30 cellular contexts compared by ENCODE assay signal in the genomic region with DNA sequence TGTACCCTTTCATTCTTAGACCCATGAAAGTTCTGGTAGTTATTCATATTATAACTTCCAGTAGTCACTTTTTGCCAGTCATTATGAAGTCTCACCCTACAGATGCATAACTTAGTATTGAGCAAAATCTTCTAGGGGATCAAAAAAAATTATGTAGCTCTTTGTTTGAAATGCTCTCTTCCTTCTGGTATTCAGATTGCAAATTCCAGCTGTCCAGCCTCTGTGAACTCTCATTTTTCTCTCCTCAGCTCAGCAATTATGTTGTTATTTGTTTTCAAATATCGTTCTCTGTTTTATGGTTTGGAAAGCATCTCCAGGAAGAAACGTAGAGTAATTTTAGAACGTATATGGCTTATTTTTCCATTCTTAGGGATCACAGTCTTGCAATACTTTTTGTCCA.
A peak's percentile ranks its signal among the peaks of the same experiment; 100 is the strongest.
DNase-seq lines count a peak whose midpoint lies in the region; ATAC-seq, FAIRE-seq and TF ChIP-seq lines count a peak whose summit lies in the region.
"Had no signal": no experiment of that assay in that cellular context is flagged by ENCODE, and none has a peak within 500 bp of the region (broad histone marks: within the 10 kb centered on the region; RNA-seq: fewer than 3 reads in every experiment).

No MANE protein-coding gene starts in this region.

- CTCF ChIA-PET in A549 (lab: Yijun Ruan, JAX) = no interaction called here

- in situ Hi-C loops in GM23248 (cut with MboI) = no loop called here

- no peak for FAIRE-seq in A549 (lab: Jason Lieb, UNC)
- FAIRE-seq: GM12892 had no signal

- H4K20me1 ChIP-seq in GM23248 (ENCODE audit: insufficient read depth) (no peaks in the 10 kb centered on the region), MM.1S (ENCODE audit: insufficient read depth, low read length) (no peaks in the 10 kb centered on the region)
- H4K20me1 ChIP-seq: BLaER1 had no signal

- H3K4me1 ChIP-seq in A549 (no peaks in the 10 kb centered on the region), GM23248 (ENCODE audit: insufficient read depth) (peaks cover 33% of the 10 kb centered on the region), MM.1S (ENCODE audit: low read length) (no peaks in the 10 kb centered on the region), spleen (no peaks in the 10 kb centered on the region)
- H3K4me1 ChIP-seq: lower lobe of right lung, psoas muscle had no signal

- POLR2A ChIA-PET in A549 (lab: Yijun Ruan, JAX) = no interaction called here

- ATAC-seq in A549 = no peak
- ATAC-seq: lower lobe of right lung, psoas muscle had no signal

- peaks cover 5% of the 10 kb centered on the region; the same call in 1 of the 2 replicates for H3F3A ChIP-seq in GM23248 (ENCODE audit: insufficient read depth)
- H3F3A ChIP-seq in MM.1S (ENCODE audit: insufficient read depth, low read length) = no peaks in the 10 kb centered on the region

- H3K9ac ChIP-seq in GM23248 = peak overlapping the region; percentile 14; the same call in 1 of the 2 replicates
- no peak overlapping the region for H3K9ac ChIP-seq in MM.1S (ENCODE audit: low read length)
- H3K9ac ChIP-seq: BLaER1, SK-N-SH had no signal

- H3K27me3 ChIP-seq in GM23248 (replicated peaks; ENCODE audit: insufficient read depth) = no peaks in the 10 kb centered on the region
- no peaks in the 10 kb centered on the region for H3K27me3 ChIP-seq in MM.1S (replicated peaks; ENCODE audit: insufficient read depth, low read length)
- no peaks in the 10 kb centered on the region for H3K27me3 ChIP-seq in spleen (replicated peaks in 1 of 7)
- H3K27me3 ChIP-seq: BLaER1, neutrophil had no signal

- H3K9me3 ChIP-seq in A549 (no peaks in the 10 kb centered on the region), GM23248 (ENCODE audit: low read depth) (no peaks in the 10 kb centered on the region), MM.1S (replicated peaks; ENCODE audit: insufficient read depth, low read length) (no peaks in the 10 kb centered on the region), spleen (no peaks in the 10 kb centered on the region)
- H3K9me3 ChIP-seq: BLaER1, lower lobe of right lung, neutrophil, psoas muscle, SK-N-SH had no signal

- no peaks in the 10 kb centered on the region for H3K9me2 ChIP-seq in GM23248 (ENCODE audit: insufficient read depth)
- H3K9me2 ChIP-seq in MM.1S (replicated peaks; ENCODE audit: insufficient read depth, low read length) = no peaks in the 10 kb centered on the region
- H3K9me2 ChIP-seq: SK-N-SH had no signal

- H3K36me3 ChIP-seq in GM23248 (ENCODE audit: low read depth) (no peaks in the 10 kb centered on the region), MM.1S (replicated peaks; ENCODE audit: insufficient read depth, low read length) (no peaks in the 10 kb centered on the region), spleen (no peaks in the 10 kb centered on the region)
- H3K36me3 ChIP-seq: BLaER1, lower lobe of right lung, neutrophil had no signal

- 83% methylated on average over 3 of the region's 3 CpGs for WGBS in A549 (ENCODE audit: missing lambda C conversion rate)
- 51 to 58% methylated on average over 3 of the region's 3 CpGs for WGBS in GM23248 (ENCODE audit: low coverage in 1 of 2, low lambda C conversion rate in 2 of 2, missing lambda C conversion rate in 2 of 2), 2 experiments
- 75 to 88% (median 83%) methylated on average over 3 of the region's 3 CpGs for WGBS in spleen, 5 donors

- H2AFZ ChIP-seq in GM23248 (peak overlapping the region; percentile 73), MM.1S (ENCODE audit: low read length) (no peak overlapping the region)

- no peak for TF ChIP-seq EP300 in A549 (IDR thresholded peaks at IDR 0.05)

- no peak for TF ChIP-seq RAD21 in A549 (conservative IDR thresholded peaks at IDR 0.05 in 1 of 2, IDR thresholded peaks at IDR 0.05 in 1 of 2)

- H3K79me2 ChIP-seq in GM23248 (ENCODE audit: insufficient read depth) = no peaks in the 10 kb centered on the region
- H3K79me2 ChIP-seq in MM.1S (ENCODE audit: low read length) = no peaks in the 10 kb centered on the region

- no peak overlapping the region for H3K4me3 ChIP-seq in A549
- no peak overlapping the region for H3K4me3 ChIP-seq in GM23248
- no peak overlapping the region for H3K4me3 ChIP-seq in MM.1S (ENCODE audit: low read length)
- no peak overlapping the region for H3K4me3 ChIP-seq in spleen
- H3K4me3 ChIP-seq: BLaER1, lower lobe of right lung, psoas muscle, skin epidermis had no signal

- TF ChIP-seq POLR2A in A549 (IDR thresholded peaks at IDR 0.05; ENCODE audit: low read length) = no peak
- no peak for TF ChIP-seq POLR2A in spleen (IDR thresholded peaks at IDR 0.05)

- H3K27ac ChIP-seq in A549 (no peak overlapping the region), GM23248 (peak overlapping the region; percentile 59), MM.1S (ENCODE audit: low read length) (no peak overlapping the region), spleen (no peak overlapping the region)
- H3K27ac ChIP-seq: BLaER1, epithelial cell of prostate, HL-60, lower lobe of right lung, neutrophil, psoas muscle, RWPE1, skin epidermis, VCaP had no signal

- no peak for TF ChIP-seq CTCF in A549 (IDR thresholded peaks at IDR 0.05)
- TF ChIP-seq CTCF in MM.1S (IDR thresholded peaks at IDR 0.05; ENCODE audit: low read length) = no peak
- TF ChIP-seq CTCF in spleen (IDR thresholded peaks at IDR 0.05 in 8 of 11, conservative IDR thresholded peaks at IDR 0.05 in 3 of 11) = no peak

- no peak for DNase-seq in A549 (ENCODE audit: low read depth in 1 of 2, low spot score in 1 of 2)
- DNase-seq in GM23248 = peak; percentile 43
- peak; percentile 54 for DNase-seq in dedifferentiated amniotic fluid mesenchymal stem cell (ENCODE audit: extremely low spot score)
- peak; percentile 24 for DNase-seq in kidney tubule cell (ENCODE audit: low spot score)
- DNase-seq in MM.1S = no peak
- DNase-seq in stimulated activated CD4-positive, alpha-beta T cell treated with anti-CD3 and anti-CD28 coated beads, Interleukin-4, amount 100 ng/mL, for 1 hour = no peak
- DNase-seq in SW 1271 (lab: John Stamatoyannopoulos, UW) = no peak
- no peak for DNase-seq in spleen
- DNase-seq: activated CD4-positive, alpha-beta T cell treated with anti-CD3 and anti-CD28 coated beads, Interleukin-2, amount 10 ng/mL, durations not matched to agents 7 days and 5 days; activated naive CD4-positive, alpha-beta T cell treated with anti-CD3 and anti-CD28 coated beads for 36 hours; anterior cingulate cortex; caudate nucleus; COR-L47; DND-41; H9; islet precursor cell; lower lobe of right lung; NCI-H1417 treated with DMSO at 0.1 percent for 48 hours; NCI-H446; psoas muscle; SK-N-SH; stimulated activated CD4-positive, alpha-beta T cell treated with anti-CD3 and anti-CD28 coated beads, Interleukin-1b, Interleukin-23, amount 100 ng/mL, for 48 hours had no signal

- intact Hi-C loops in spleen (cut with DNase I; ENCODE audit: low total_unique reads) = no loop called here

- H3K4me2 ChIP-seq in A549 = no peak overlapping the region
- peak overlapping the region; percentile 26 for H3K4me2 ChIP-seq in GM23248 (ENCODE audit: unreplicated experiment)
- no peak overlapping the region for H3K4me2 ChIP-seq in MM.1S (ENCODE audit: low read depth, low read length)
- H3K4me2 ChIP-seq: BLaER1, SK-N-SH had no signal

TF ChIP-seq in A549, 52 proteins besides CTCF, POLR2A, EP300 and RAD21:
- TF ChIP-seq NFE2L2 (conservative IDR thresholded peaks at IDR 0.05; ENCODE audit: low read length) (peak; percentile 23; the same call in 1 of the 2 replicates), TP53 (CRISPR knock-in tag; IDR thresholded peaks at IDR 0.05) (no peak)

Comparison
In these comparisons a context has a peak if more than half of its experiments do, and no peak if none do; other contexts are left out.
1. DNase-seq: peak in GM23248 (single experiment), dedifferentiated amniotic fluid mesenchymal stem cell (single experiment) and kidney tubule cell (single experiment); none in A549 (0 of 2), MM.1S (single experiment), stimulated activated CD4-positive, alpha-beta T cell treated with anti-CD3 and anti-CD28 coated beads, Interleukin-4, amount 100 ng/mL, for 1 hour (single experiment), SW 1271 (0 of 2) and spleen (single experiment).